1 cellular context compared by ENCODE assay signal in genomic region chr16:87765776-87766484, GRCh38.
TF ChIP-seq lines count a peak whose summit lies in the region.

TSS of gene KLHDC4 (minus strand) at chr16:87765986. CDS start at chr16:87765890, 96 bp downstream.

TF ChIP-seq in HepG2, 621 proteins besides CTCF, POLR2A, EP300 and RAD21 (continued from another document and continues in another):
- TF ChIP-seq BCL3 (CRISPR knock-in tag; IDR thresholded peaks at IDR 0.05), result peak; percentile 78; the same call in 1 of the 2 replicates
- no peak for TF ChIP-seq SMARCE1 (IDR thresholded peaks at IDR 0.05; ENCODE audit: borderline replicate concordance)
- TF ChIP-seq TIGD3 (CRISPR knock-in tag; IDR thresholded peaks at IDR 0.05; ENCODE audit: borderline replicate concordance), result peak; percentile 58; the same call in 1 of the 2 replicates
- TF ChIP-seq NFIB (CRISPR knock-in tag; IDR thresholded peaks at IDR 0.05; ENCODE audit: borderline replicate concordance), result no peak
- peak; percentile 97 for TF ChIP-seq TFAP4 (IDR thresholded peaks at IDR 0.05; ENCODE audit: borderline replicate concordance, low read depth)
- no peak for TF ChIP-seq MAFF (IDR thresholded peaks at IDR 0.05; ENCODE audit: low read depth, low read length)
- TF ChIP-seq RCOR2 (CRISPR knock-in tag; IDR thresholded peaks at IDR 0.05), result no peak
- TF ChIP-seq MEIS2 (CRISPR knock-in tag; IDR thresholded peaks at IDR 0.05), result peak; percentile 53; the same call in 1 of the 2 replicates
- peak; percentile 62; the same call in 1 of the 2 replicates for TF ChIP-seq ZNF160 (CRISPR knock-in tag; IDR thresholded peaks at IDR 0.05)
- TF ChIP-seq ZNF614 (CRISPR knock-in tag; IDR thresholded peaks at IDR 0.05; ENCODE audit: borderline replicate concordance), result peak; percentile 82; the same call in 1 of the 2 replicates
- peak; percentile 65 for TF ChIP-seq HMG20B (CRISPR knock-in tag; conservative IDR thresholded peaks at IDR 0.05)
- TF ChIP-seq SMAD9 (CRISPR knock-in tag; IDR thresholded peaks at IDR 0.05), result no peak
- peak; percentile 65 for TF ChIP-seq PHF5A (CRISPR knock-in tag; IDR thresholded peaks at IDR 0.05; ENCODE audit: low read depth, unreplicated experiment)
- peak; percentile 99 for TF ChIP-seq PHF20 (CRISPR knock-in tag; IDR thresholded peaks at IDR 0.05)
- no peak for TF ChIP-seq ZNF510 (CRISPR knock-in tag; IDR thresholded peaks at IDR 0.05; ENCODE audit: low read depth)
- no peak for TF ChIP-seq ZNF513 (CRISPR knock-in tag; conservative IDR thresholded peaks at IDR 0.05)
- peak; percentile 68; the same call in 1 of the 2 replicates for TF ChIP-seq SALL2 (CRISPR knock-in tag; IDR thresholded peaks at IDR 0.05)
- TF ChIP-seq SSRP1 (CRISPR knock-in tag; IDR thresholded peaks at IDR 0.05), result no peak
- TF ChIP-seq ZNF24 (IDR thresholded peaks at IDR 0.05), result no peak
- TF ChIP-seq NFKB2 (CRISPR knock-in tag; IDR thresholded peaks at IDR 0.05; ENCODE audit: borderline replicate concordance), result 0 out of 2 replicates have a peak, but pooled peaks have one; percentile 28
- 0 out of 2 replicates have a peak, but pooled peaks have one; percentile 19 for TF ChIP-seq GTF2F1 (IDR thresholded peaks at IDR 0.05; ENCODE audit: low read length)
- TF ChIP-seq RARA (CRISPR knock-in tag; IDR thresholded peaks at IDR 0.05), result no peak
- TF ChIP-seq ATM (IDR thresholded peaks at IDR 0.05; ENCODE audit: borderline replicate concordance), result no peak
- no peak for TF ChIP-seq ARNT (IDR thresholded peaks at IDR 0.05)
- no peak; the same call in 1 of the 2 replicates for TF ChIP-seq MEF2D (CRISPR knock-in tag; IDR thresholded peaks at IDR 0.05)
- TF ChIP-seq SIN3A (IDR thresholded peaks at IDR 0.05; ENCODE audit: borderline replicate concordance, low read depth, low read length), result peak; percentile 95
- TF ChIP-seq ZNF850 (CRISPR knock-in tag; conservative IDR thresholded peaks at IDR 0.05), result no peak
- TF ChIP-seq ZNF607 (CRISPR knock-in tag; IDR thresholded peaks at IDR 0.05; ENCODE audit: borderline replicate concordance), result peak; percentile 71
- TF ChIP-seq ZNF292 (CRISPR knock-in tag; IDR thresholded peaks at IDR 0.05; ENCODE audit: borderline replicate concordance, low read depth), result peak; percentile 42; the same call in 1 of the 2 replicates
- TF ChIP-seq ZC3H4 (CRISPR knock-in tag; IDR thresholded peaks at IDR 0.05; ENCODE audit: borderline replicate concordance), result no peak; the same call in 1 of the 2 replicates
- no peak for TF ChIP-seq HOXA9 (CRISPR knock-in tag; IDR thresholded peaks at IDR 0.05; ENCODE audit: borderline replicate concordance)
- TF ChIP-seq TBP (CRISPR knock-in tag; IDR thresholded peaks at IDR 0.05), result peak; percentile 73; the same call in 1 of the 2 replicates
- TF ChIP-seq CC2D1A (CRISPR knock-in tag; IDR thresholded peaks at IDR 0.05), result 0 out of 2 replicates have a peak, but pooled peaks have one; percentile 87
- TF ChIP-seq ZUFSP (CRISPR knock-in tag; IDR thresholded peaks at IDR 0.05; ENCODE audit: borderline replicate concordance), result no peak
- no peak for TF ChIP-seq PHF21A (CRISPR knock-in tag; IDR thresholded peaks at IDR 0.05)
- TF ChIP-seq PAF1 (CRISPR knock-in tag; IDR thresholded peaks at IDR 0.05), result no peak
- peak; percentile 49; the same call in 1 of the 2 replicates for TF ChIP-seq ZBTB21 (CRISPR knock-in tag; IDR thresholded peaks at IDR 0.05)
- TF ChIP-seq U2AF1 (optimal IDR thresholded peaks at IDR 0.05; ENCODE audit: low read depth, low read length), result no peak
- peak; percentile 49 for TF ChIP-seq ZNF143 (CRISPR knock-in tag; IDR thresholded peaks at IDR 0.05)
- TF ChIP-seq KIAA2018 (CRISPR knock-in tag; IDR thresholded peaks at IDR 0.05; ENCODE audit: borderline replicate concordance), result no peak
- no peak for TF ChIP-seq ATF3 (CRISPR knock-in tag; IDR thresholded peaks at IDR 0.05)
- TF ChIP-seq HMGXB3 (CRISPR knock-in tag; IDR thresholded peaks at IDR 0.05; ENCODE audit: borderline replicate concordance), result 0 out of 2 replicates have a peak, but pooled peaks have one; percentile 43
